Comparison of ENCODE assay signal across 18 cellular contexts in genomic region chr1:91080650-91081049, GRCh38. TPM values are rescaled to one million over a fixed set of nuclear protein-coding genes. Genes with fewer than 3 reads are reported as not detected.
DNase-seq lines count a peak whose midpoint lies in the region; ATAC-seq and TF ChIP-seq lines count a peak whose summit lies in the region.
"Had no signal": no experiment of that assay in that cellular context is flagged by ENCODE, and none has a peak within 500 bp of the region (broad histone marks: within the 10 kb centered on the region; RNA-seq: fewer than 3 reads in every experiment).

No MANE protein-coding gene starts in this region.

- no peaks in the 10 kb centered on the region for H3K27me3 Mint-ChIP-seq in activated CD4-positive, alpha-beta memory T cell treated with anti-CD3 and anti-CD28 coated beads, Interleukin-2, amount 10 ng/mL, durations not matched to agents 7 days and 5 days
- H3K27me3 Mint-ChIP-seq: IgD-negative memory B cell had no signal

- no peak for TF ChIP-seq POLR2A in stomach (IDR thresholded peaks at IDR 0.05)

- no peaks in the 10 kb centered on the region for H3K4me1 Mint-ChIP-seq in activated CD4-positive, alpha-beta memory T cell treated with anti-CD3 and anti-CD28 coated beads, Interleukin-2, amount 10 ng/mL, durations not matched to agents 7 days and 5 days
- H3K4me1 Mint-ChIP-seq: activated CD4-positive, alpha-beta T cell treated with anti-CD3 and anti-CD28 coated beads, Interleukin-2, amount 10 ng/mL, durations not matched to agents 24 days and 14 days; activated naive CD4-positive, alpha-beta T cell treated with anti-CD3 and anti-CD28 coated beads, Interleukin-2, amount 10 ng/mL, durations not matched to agents 7 days and 5 days had no signal

- H3K27me3 ChIP-seq in stomach = no peaks in the 10 kb centered on the region
- H3K27me3 ChIP-seq: neural progenitor cell had no signal

- DNase-seq in AG08396 (ENCODE audit: low spot score) = peak; percentile 8
- DNase-seq in epithelial cell of esophagus (ENCODE audit: low read depth) = peak; percentile 8
- no peak for DNase-seq in ecto neural progenitor cell (ENCODE audit: low spot score)
- no peak for DNase-seq in stomach
- DNase-seq in activated CD4-positive, alpha-beta memory T cell treated with anti-CD3 and anti-CD28 coated beads, Interleukin-2, amount 10 ng/mL, durations not matched to agents 7 days and 5 days = no peak
- DNase-seq: activated CD4-positive, alpha-beta T cell treated with anti-CD3 and anti-CD28 coated beads, Interleukin-2, amount 10 ng/mL, durations not matched to agents 24 days and 14 days; activated naive CD4-positive, alpha-beta T cell treated with anti-CD3 and anti-CD28 coated beads, Interleukin-2, amount 10 ng/mL, durations not matched to agents 7 days and 5 days; activated T-cell treated with anti-CD3 and anti-CD28 coated beads for 4 hours; NCI-H2081; NCI-H524 treated with DMSO at 0.1 percent for 48 hours; substantia nigra had no signal

- H3K27ac ChIP-seq in stomach = no peak overlapping the region
- H3K27ac ChIP-seq: epithelial cell of prostate, neural progenitor cell had no signal

- intact Hi-C loops in stomach (cut with DNase I; ENCODE audit: low total_unique reads) = no loop called here

- no peak overlapping the region for H3K27ac Mint-ChIP-seq in activated CD4-positive, alpha-beta memory T cell treated with anti-CD3 and anti-CD28 coated beads, Interleukin-2, amount 10 ng/mL, durations not matched to agents 7 days and 5 days
- H3K27ac Mint-ChIP-seq: activated CD4-positive, alpha-beta T cell treated with anti-CD3 and anti-CD28 coated beads, Interleukin-2, amount 10 ng/mL, durations not matched to agents 24 days and 14 days; activated naive CD4-positive, alpha-beta T cell treated with anti-CD3 and anti-CD28 coated beads, Interleukin-2, amount 10 ng/mL, durations not matched to agents 7 days and 5 days; GM23338; IgD-negative memory B cell; neural progenitor cell had no signal

- POLR2A ChIA-PET in activated CD4-positive, alpha-beta memory T cell treated with anti-CD3 and anti-CD28 coated beads, Interleukin-2, amount 10 ng/mL, durations not matched to agents 7 days and 5 days (lab: Charles Lee) = interaction anchor here (1.1 kb wide), 1 partner anchor 48 kb away, joined by 3 read pairs; no protein-coding TSS in a partner anchor

- H3K9me3 Mint-ChIP-seq in activated CD4-positive, alpha-beta memory T cell treated with anti-CD3 and anti-CD28 coated beads, Interleukin-2, amount 10 ng/mL, durations not matched to agents 7 days and 5 days = no peaks in the 10 kb centered on the region
- H3K9me3 Mint-ChIP-seq: activated CD4-positive, alpha-beta T cell treated with anti-CD3 and anti-CD28 coated beads, Interleukin-2, amount 10 ng/mL, durations not matched to agents 24 days and 14 days; activated naive CD4-positive, alpha-beta T cell treated with anti-CD3 and anti-CD28 coated beads, Interleukin-2, amount 10 ng/mL, durations not matched to agents 7 days and 5 days; IgD-negative memory B cell had no signal

- H3K4me3 Mint-ChIP-seq in activated CD4-positive, alpha-beta memory T cell treated with anti-CD3 and anti-CD28 coated beads, Interleukin-2, amount 10 ng/mL, durations not matched to agents 7 days and 5 days = no peak overlapping the region
- H3K4me3 Mint-ChIP-seq: activated CD4-positive, alpha-beta T cell treated with anti-CD3 and anti-CD28 coated beads, Interleukin-2, amount 10 ng/mL, durations not matched to agents 24 days and 14 days; activated naive CD4-positive, alpha-beta T cell treated with anti-CD3 and anti-CD28 coated beads, Interleukin-2, amount 10 ng/mL, durations not matched to agents 7 days and 5 days; GM23338; IgD-negative memory B cell; neural progenitor cell had no signal

- H3K9me3 ChIP-seq in stomach = no peaks in the 10 kb centered on the region

- ATAC-seq in GM18520 (IDR thresholded peaks at IDR 0.05; ENCODE audit: unreplicated experiment) (peak; percentile 61), HG03442 (IDR thresholded peaks at IDR 0.05; ENCODE audit: unreplicated experiment) (peak; percentile 80), GM21447 (IDR thresholded peaks at IDR 0.05; ENCODE audit: unreplicated experiment) (no peak)
- ATAC-seq: GM23338 had no signal

- H3K4me1 ChIP-seq in stomach = no peaks in the 10 kb centered on the region

- WGBS in stomach, 5 donors = 77 to 86% (median 82%) methylated on average over 3 of the region's 3 CpGs

- H3K36me3 Mint-ChIP-seq in activated CD4-positive, alpha-beta memory T cell treated with anti-CD3 and anti-CD28 coated beads, Interleukin-2, amount 10 ng/mL, durations not matched to agents 7 days and 5 days (ENCODE audit: low read depth) = no peaks in the 10 kb centered on the region
- H3K36me3 Mint-ChIP-seq: activated naive CD4-positive, alpha-beta T cell treated with anti-CD3 and anti-CD28 coated beads, Interleukin-2, amount 10 ng/mL, durations not matched to agents 7 days and 5 days; neural progenitor cell had no signal

- no peaks in the 10 kb centered on the region for H3K36me3 ChIP-seq in stomach
- H3K36me3 ChIP-seq: neural progenitor cell had no signal

- H3K4me3 ChIP-seq in epithelial cell of esophagus (ENCODE audit: low read length) (no peak overlapping the region), stomach (no peak overlapping the region)
- H3K4me3 ChIP-seq: GM23338, neural progenitor cell had no signal

- TF ChIP-seq CTCF in epithelial cell of esophagus (IDR thresholded peaks at IDR 0.05; ENCODE audit: insufficient read depth, low read depth, low read length, missing control alignments) (no peak), stomach (IDR thresholded peaks at IDR 0.05) (no peak)

- CTCF ChIA-PET in activated CD4-positive, alpha-beta memory T cell treated with anti-CD3 and anti-CD28 coated beads, Interleukin-2, amount 10 ng/mL, durations not matched to agents 7 days and 5 days (lab: Charles Lee) = no interaction called here

- no peak for TF ChIP-seq EP300 in stomach (IDR thresholded peaks at IDR 0.05)

RNA-seq across cellular contexts. Expression of gene ZNF644, which starts 58.8 kb away (rescaled TPM):
- total RNA-seq in stomach = 100 to 1,000 TPM in 1 of 5 donors, 10 to 100 TPM in 4; 33.3 to 134 (median 63.0) TPM
- 10 to 100 TPM; 13.2 to 19.6 (median 15.9) TPM for polyA plus RNA-seq in stomach
- total RNA-seq in activated CD4-positive, alpha-beta memory T cell treated with anti-CD3 and anti-CD28 coated beads, Interleukin-2, amount 10 ng/mL, durations not matched to agents 7 days and 5 days = 10 to 100 TPM; 50.9 to 56.1 TPM

Comparison
In these comparisons a context has a peak if more than half of its experiments do, and no peak if none do; other contexts are left out.
1. DNase-seq: peak in AG08396 (single experiment) and epithelial cell of esophagus (single experiment); none in ecto neural progenitor cell (single experiment), stomach (single experiment) and activated CD4-positive, alpha-beta memory T cell treated with anti-CD3 and anti-CD28 coated beads, Interleukin-2, amount 10 ng/mL, durations not matched to agents 7 days and 5 days (single experiment).